Comparison of ENCODE assay signal across 11 cellular contexts in genomic region chr15:70493787-70494514, GRCh38.
A peak's percentile ranks its signal among the peaks of the same experiment; 100 is the strongest.
DNase-seq lines count a peak whose midpoint lies in the region; ATAC-seq, FAIRE-seq and TF ChIP-seq lines count a peak whose summit lies in the region.
"Had no signal": no experiment of that assay in that cellular context is flagged by ENCODE, and none has a peak within 500 bp of the region (broad histone marks: within the 10 kb centered on the region; RNA-seq: fewer than 3 reads in every experiment).

No MANE protein-coding gene starts in this region.

- H3K9ac ChIP-seq in Loucy (ENCODE audit: low read depth, low read length, poor library complexity, severe bottlenecking) (peak overlapping the region; percentile 48), K562 (ENCODE audit: insufficient read depth in 1 of 2, low read depth in 2 of 2, low read length in 2 of 2) (no peak overlapping the region)

- no peaks in the 10 kb centered on the region for H3K9me1 ChIP-seq in K562 (ENCODE audit: control insufficient read depth, insufficient read depth, low read length)

- no peaks in the 10 kb centered on the region for H3K9me3 Mint-ChIP-seq in natural killer cell treated with Interleukin-12 subunit alpha and Interleukin-12 subunit beta and Interleukin-15 and Interleukin-18, amount 100 ng/mL, for 72 hours

- H3K4me1 ChIP-seq in Loucy (ENCODE audit: insufficient read depth, low read length, poor library complexity, severe bottlenecking) (peaks cover 94% of the 10 kb centered on the region), K562 (replicated peaks in 1 of 2; ENCODE audit: control insufficient read depth in 2 of 2, insufficient read depth in 2 of 2, low read length in 2 of 2) (peaks cover 0 to 5% of the 10 kb centered on the region in 2 experiments; a peak in 3 of 5 replicates), tibial nerve (peaks cover 0 to 41% (median 27%) of the 10 kb centered on the region in 4 donors), sigmoid colon (peaks cover 0 to 4% (median 0%) of the 10 kb centered on the region in 4 donors)

- H3K79me2 ChIP-seq in Loucy (ENCODE audit: insufficient read depth, low read length) (no peaks in the 10 kb centered on the region), K562 (ENCODE audit: control insufficient read depth, insufficient read depth, low read length) (no peaks in the 10 kb centered on the region)

- no peak for TF ChIP-seq RAD21 in K562 (CRISPR knock-in tag; conservative IDR thresholded peaks at IDR 0.05 in 1 of 2, IDR thresholded peaks at IDR 0.05 in 1 of 2)

- peaks cover 68 to 85% of the 10 kb centered on the region in 2 donors for H3K4me1 Mint-ChIP-seq in natural killer cell treated with Interleukin-12 subunit alpha and Interleukin-12 subunit beta and Interleukin-15 and Interleukin-18, amount 100 ng/mL, for 72 hours (ENCODE audit: low read depth in 2 of 2)

- no peaks in the 10 kb centered on the region for H3K27me3 ChIP-seq in Loucy (ENCODE audit: insufficient read depth, low read length, poor library complexity, severe bottlenecking)
- peaks cover 13 to 66% of the 10 kb centered on the region in 2 experiments; a peak in 4 of 5 replicates for H3K27me3 ChIP-seq in K562 (ENCODE audit: control insufficient read depth in 2 of 2, insufficient read depth in 2 of 2, low read length in 2 of 2)
- no peaks in the 10 kb centered on the region for H3K27me3 ChIP-seq in tibial nerve
- H3K27me3 ChIP-seq in sigmoid colon: no peaks in the 10 kb centered on the region

- H4K20me1 ChIP-seq in Loucy (ENCODE audit: insufficient read depth, low read length, poor library complexity, severe bottlenecking): no peaks in the 10 kb centered on the region
- peaks cover 14% of the 10 kb centered on the region for H4K20me1 ChIP-seq in K562 (replicated peaks; ENCODE audit: control insufficient read depth, insufficient read depth, low read length)

- DNase-seq in EL (peak; percentile 42), K562 (ENCODE audit: extremely low read depth in 1 of 4, low spot score in 3 of 4) (no peak), tibial nerve (ENCODE audit: low spot score in 2 of 2) (no peak), iPS-NIHi7 (ENCODE audit: extremely low spot score) (no peak), sigmoid colon (no peak)
- DNase-seq in natural killer cell treated with Interleukin-12 subunit alpha and Interleukin-12 subunit beta and Interleukin-15 and Interleukin-18, amount 100 ng/mL, for 72 hours (ENCODE audit: low spot score): no peak
- DNase-seq: activated T-cell treated with anti-CD3 and anti-CD28 coated beads, Interleukin-2, amount 50 U/mL, for 1 hour; erythroblast; KBM-7 had no signal

- in situ Hi-C loops in K562 (cut with MboI): loop anchor here (25.0 kb wide), 1 partner anchor 757 kb away; no protein-coding TSS in a partner anchor

- ATAC-seq in K562: no peak
- no peak for ATAC-seq in natural killer cell treated with Interleukin-12 subunit alpha and Interleukin-12 subunit beta and Interleukin-15 and Interleukin-18, amount 100 ng/mL, for 72 hours
- no peak for ATAC-seq in HG03095 (IDR thresholded peaks at IDR 0.05; ENCODE audit: unreplicated experiment)

- peaks cover 24 to 45% of the 10 kb centered on the region in 2 donors for H3K27me3 Mint-ChIP-seq in natural killer cell treated with Interleukin-12 subunit alpha and Interleukin-12 subunit beta and Interleukin-15 and Interleukin-18, amount 100 ng/mL, for 72 hours

- TF ChIP-seq CTCF in Loucy (conservative IDR thresholded peaks at IDR 0.05; ENCODE audit: low read length): no peak
- no peak for TF ChIP-seq CTCF in K562 (IDR thresholded peaks at IDR 0.05 in 2 of 3, conservative IDR thresholded peaks at IDR 0.05 in 1 of 3; ENCODE audit: insufficient read depth in 2 of 3, low read depth in 1 of 3, low read length in 3 of 3)
- TF ChIP-seq CTCF in tibial nerve (IDR thresholded peaks at IDR 0.05): no peak
- TF ChIP-seq CTCF in sigmoid colon (IDR thresholded peaks at IDR 0.05): no peak

- H3K9me3 ChIP-seq in Loucy (ENCODE audit: insufficient read depth, low read depth, low read length) (no peaks in the 10 kb centered on the region), K562 (replicated peaks; ENCODE audit: control insufficient read depth, insufficient read depth, low read depth, low read length) (no peaks in the 10 kb centered on the region), tibial nerve (no peaks in the 10 kb centered on the region), sigmoid colon (no peaks in the 10 kb centered on the region)

- intact Hi-C loops in K562 (cut with micrococcal nuclease) (no loop called here), sigmoid colon (cut with DNase I) (no loop called here)

- H3K4me3 ChIP-seq in Loucy (ENCODE audit: low read length, poor library complexity, severe bottlenecking) (no peak overlapping the region), K562 (no peak overlapping the region), tibial nerve (no peak overlapping the region), sigmoid colon (no peak overlapping the region)

- H3K27ac ChIP-seq in K562 (ENCODE audit: extremely low read depth, low read depth, low read length) (no peak overlapping the region), tibial nerve (peak overlapping the region in 1 of 4 donors; percentile 53), sigmoid colon (no peak overlapping the region)

- WGBS in K562 (ENCODE audit: insufficient coverage, low coverage, missing lambda C conversion rate): 5% methylated on average over 13 of the region's 13 CpGs
- 68 to 82% methylated on average over 12 to 13 of the region's 13 CpGs for WGBS in tibial nerve, 2 donors
- WGBS in sigmoid colon, 2 donors: 75 to 83% methylated on average over 13 of the region's 13 CpGs

- H3K9me2 ChIP-seq in Loucy (replicated peaks; ENCODE audit: low read depth, low read length): no peaks in the 10 kb centered on the region

- H3K36me3 Mint-ChIP-seq in natural killer cell treated with Interleukin-12 subunit alpha and Interleukin-12 subunit beta and Interleukin-15 and Interleukin-18, amount 100 ng/mL, for 72 hours: no peaks in the 10 kb centered on the region

- H2AFZ ChIP-seq in Loucy (ENCODE audit: low read length) (no peak overlapping the region), K562 (ENCODE audit: low read depth, low read length) (no peak overlapping the region)

- POLR2A ChIA-PET in K562 (lab: Yijun Ruan, JAX): no interaction called here

- peak overlapping the region; percentile 62 for H3K4me3 Mint-ChIP-seq in natural killer cell treated with Interleukin-12 subunit alpha and Interleukin-12 subunit beta and Interleukin-15 and Interleukin-18, amount 100 ng/mL, for 72 hours

- H3K4me2 ChIP-seq in Loucy (ENCODE audit: low read depth, low read length, poor library complexity, severe bottlenecking): peak overlapping the region; percentile 70
- H3K4me2 ChIP-seq in K562 (ENCODE audit: insufficient read depth, low read length): no peak overlapping the region

- CTCF ChIA-PET in K562 (lab: Yijun Ruan, JAX; ENCODE audit: low intra/inter-chr PET ratio): no interaction called here

- H3K36me3 ChIP-seq in Loucy (ENCODE audit: insufficient read depth, low read length): no peaks in the 10 kb centered on the region
- no peaks in the 10 kb centered on the region for H3K36me3 ChIP-seq in K562 (ENCODE audit: control insufficient read depth, insufficient read depth, low read length)
- no peaks in the 10 kb centered on the region for H3K36me3 ChIP-seq in tibial nerve
- no peaks in the 10 kb centered on the region for H3K36me3 ChIP-seq in sigmoid colon

- no peak for FAIRE-seq in K562 (lab: Jason Lieb, UNC)

- TF ChIP-seq POLR2A in K562 (conservative IDR thresholded peaks at IDR 0.05) (no peak), tibial nerve (IDR thresholded peaks at IDR 0.05) (no peak), sigmoid colon (IDR thresholded peaks at IDR 0.05) (no peak)

- TF ChIP-seq EP300 in K562 (IDR thresholded peaks at IDR 0.05; ENCODE audit: low read length) (no peak), tibial nerve (IDR thresholded peaks at IDR 0.05) (no peak), sigmoid colon (IDR thresholded peaks at IDR 0.05) (no peak)

- no TSS peak for BruUV-seq in K562 (replicated peaks; lab: Mats Ljungman, UMichigan)

- peak overlapping the region in 1 of 2 donors; percentile 90 for H3K27ac Mint-ChIP-seq in natural killer cell treated with Interleukin-12 subunit alpha and Interleukin-12 subunit beta and Interleukin-15 and Interleukin-18, amount 100 ng/mL, for 72 hours

- peaks cover 6% of the 10 kb centered on the region for H3F3A ChIP-seq in Loucy (ENCODE audit: low read depth)

TF ChIP-seq in K562, 482 proteins besides CTCF, POLR2A, EP300 and RAD21 (continues in another document):
- peak; percentile 71 for TF ChIP-seq ATF3 (IDR thresholded peaks at IDR 0.05)
- no peak for TF ChIP-seq ATF3 (CRISPR knock-in tag; conservative IDR thresholded peaks at IDR 0.05)
- no peak for TF ChIP-seq JUND (IDR thresholded peaks at IDR 0.05; ENCODE audit: borderline replicate concordance, low read depth, low read length)
- TF ChIP-seq JUND (tag; IDR thresholded peaks at IDR 0.05; ENCODE audit: borderline replicate concordance, low read depth, low read length): 0 out of 3 replicates have a peak, but pooled peaks have one; percentile 41
- TF ChIP-seq, protein P1, sequence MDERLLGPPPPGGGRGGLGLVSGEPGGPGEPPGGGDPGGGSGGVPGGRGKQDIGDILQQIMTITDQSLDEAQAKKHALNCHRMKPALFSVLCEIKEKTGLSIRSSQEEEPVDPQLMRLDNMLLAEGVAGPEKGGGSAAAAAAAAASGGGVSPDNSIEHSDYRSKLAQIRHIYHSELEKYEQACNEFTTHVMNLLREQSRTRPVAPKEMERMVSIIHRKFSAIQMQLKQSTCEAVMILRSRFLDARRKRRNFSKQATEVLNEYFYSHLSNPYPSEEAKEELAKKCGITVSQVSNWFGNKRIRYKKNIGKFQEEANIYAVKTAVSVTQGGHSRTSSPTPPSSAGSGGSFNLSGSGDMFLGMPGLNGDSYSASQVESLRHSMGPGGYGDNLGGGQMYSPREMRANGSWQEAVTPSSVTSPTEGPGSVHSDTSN (CRISPR knock-in tag; IDR thresholded peaks at IDR 0.05; ENCODE audit: low read depth): no peak
- TF ChIP-seq, protein P1 (tag; conservative IDR thresholded peaks at IDR 0.05; ENCODE audit: low read depth): peak; percentile 35; the same call in 1 of the 2 replicates
